8 cellular contexts compared by ENCODE assay signal in the genomic region with DNA sequence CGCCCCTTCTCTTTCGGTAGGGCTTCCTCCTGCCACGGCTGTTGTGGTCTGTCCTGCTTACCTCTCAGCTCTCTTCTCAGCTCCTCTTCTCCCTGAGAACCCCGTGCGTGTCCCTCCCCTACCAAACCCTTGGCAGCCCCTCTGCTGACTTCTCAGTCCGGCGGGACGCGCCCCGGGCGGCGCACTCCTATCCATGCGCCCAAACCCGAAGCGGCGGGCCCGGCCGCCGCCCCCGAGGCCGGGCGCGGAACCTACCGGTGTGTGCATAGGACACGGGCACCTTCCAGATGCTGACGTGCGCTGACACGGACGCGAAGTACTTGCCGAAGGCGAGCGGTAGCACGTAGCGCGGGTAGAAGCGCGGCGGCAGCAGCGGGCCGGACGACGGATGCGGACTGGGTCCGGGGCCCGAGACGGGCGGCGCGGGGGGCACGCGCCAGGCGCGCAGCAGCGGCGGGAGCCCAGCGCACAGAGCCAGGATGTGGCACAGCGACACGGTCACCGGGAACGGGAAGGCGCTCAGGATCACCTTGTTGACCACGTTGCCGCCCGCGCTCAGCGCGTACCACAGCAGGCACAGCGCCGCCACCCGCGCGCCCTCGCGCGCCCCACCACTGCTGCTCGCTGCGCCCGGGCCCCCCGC. TPM values are rescaled to one million over a fixed set of nuclear protein-coding genes. Genes with fewer than 3 reads are reported as not detected.
DNase-seq lines count a peak whose midpoint lies in the region; ATAC-seq and TF ChIP-seq lines count a peak whose summit lies in the region.

No MANE protein-coding gene starts in this region.

- DNase-seq in CD8-positive, alpha-beta T cell, result peak in 1 of 7 experiments; percentile 33
- DNase-seq in activated CD8-positive, alpha-beta memory T cell treated with anti-CD3 and anti-CD28 coated beads, Interleukin-2, amount 50 U/mL, for 4 hours, result peak; percentile 45
- DNase-seq in cardiac muscle cell (ENCODE audit: low read depth in 1 of 2, low spot score in 1 of 2), result peak in 1 of 2 donors; percentile 20
- DNase-seq in sigmoid colon, result no peak
- no peak for DNase-seq in HPDE6-E6E7 (ENCODE audit: extremely low spot score)
- DNase-seq in inferior parietal cortex (ENCODE audit: extremely low spot score), result no peak

- no peaks in the 10 kb centered on the region for H3K36me3 ChIP-seq in CD8-positive, alpha-beta T cell (ENCODE audit: insufficient read depth, low read length)
- H3K36me3 ChIP-seq in cardiac muscle cell, result peaks cover 8% of the 10 kb centered on the region
- peaks cover 3 to 35% (median 22%) of the 10 kb centered on the region in 4 donors for H3K36me3 ChIP-seq in sigmoid colon

- no peak for TF ChIP-seq CTCF in CD8-positive, alpha-beta T cell (IDR thresholded peaks at IDR 0.05)
- no peak for TF ChIP-seq CTCF in cardiac muscle cell (IDR thresholded peaks at IDR 0.05; ENCODE audit: low read depth, low read length)
- TF ChIP-seq CTCF in sigmoid colon (IDR thresholded peaks at IDR 0.05), result no peak

- peak overlapping the region; percentile 73 for H3K4me3 ChIP-seq in CD8-positive, alpha-beta T cell (ENCODE audit: low read depth, low read length)
- H3K4me3 ChIP-seq in cardiac muscle cell (peak overlapping the region; percentile 97), sigmoid colon (peak overlapping the region; percentile 60 to 97 (median 81))

- intact Hi-C loops in CD8-positive, alpha-beta T cell (cut with DNase I, micrococcal nuclease), result loop anchor here (1.0 to 2.0 kb wide), 6 partner anchors 12 to 88 kb away; a partner anchor contains a TSS
- intact Hi-C loops in sigmoid colon (cut with DNase I), result loop anchor here (1.0 to 5.0 kb wide), 4 partner anchors 29 to 90 kb away; a partner anchor contains a TSS

- peak; percentile 35 for ATAC-seq in CD8-positive, alpha-beta T cell
- ATAC-seq in GM19372 (IDR thresholded peaks at IDR 0.05; ENCODE audit: low read depth, unreplicated experiment), result peak; percentile 33
- ATAC-seq in HG03565 (IDR thresholded peaks at IDR 0.05; ENCODE audit: unreplicated experiment), result peak; percentile 22

- H3K27me3 ChIP-seq in CD8-positive, alpha-beta T cell (ENCODE audit: insufficient read depth, low read length), result no peaks in the 10 kb centered on the region
- no peaks in the 10 kb centered on the region for H3K27me3 ChIP-seq in cardiac muscle cell
- no peaks in the 10 kb centered on the region for H3K27me3 ChIP-seq in sigmoid colon

- no peak for TF ChIP-seq POLR2A in sigmoid colon (IDR thresholded peaks at IDR 0.05)

- peaks cover 51% of the 10 kb centered on the region for H3K4me1 Mint-ChIP-seq in CD8-positive, alpha-beta T cell (ENCODE audit: low read depth)

- no peak for TF ChIP-seq EP300 in sigmoid colon (IDR thresholded peaks at IDR 0.05)

- WGBS in sigmoid colon, 2 donors, result 1 to 2% methylated on average over 80 of the region's 80 CpGs

- H3K4me3 Mint-ChIP-seq in CD8-positive, alpha-beta T cell, result peak overlapping the region; percentile 81

- H3K36me3 Mint-ChIP-seq in CD8-positive, alpha-beta T cell, result peaks cover 48% of the 10 kb centered on the region

- peak overlapping the region; percentile 86 for H3K27ac Mint-ChIP-seq in CD8-positive, alpha-beta T cell

- peak overlapping the region; percentile 73 for H3K27ac ChIP-seq in CD8-positive, alpha-beta T cell (ENCODE audit: low read depth, low read length)
- peak overlapping the region; percentile 53 for H3K27ac ChIP-seq in cardiac muscle cell
- peak overlapping the region; percentile 74 to 92 (median 82) for H3K27ac ChIP-seq in sigmoid colon

- no peaks in the 10 kb centered on the region for H3K9me3 Mint-ChIP-seq in CD8-positive, alpha-beta T cell

- POLR2A ChIA-PET in CD8-positive, alpha-beta T cell (lab: Charles Lee), result interaction anchor here (1.2 to 2.8 kb wide), 4 partner anchors 13 to 22 kb away, joined by 3 to 15 read pairs (median 6); no protein-coding TSS in a partner anchor

- peaks cover 38% of the 10 kb centered on the region for H3K4me1 ChIP-seq in CD8-positive, alpha-beta T cell (ENCODE audit: insufficient read depth, low read length)
- H3K4me1 ChIP-seq in cardiac muscle cell (ENCODE audit: low read depth) (peaks cover 6% of the 10 kb centered on the region), sigmoid colon (peaks cover 0 to 44% (median 37%) of the 10 kb centered on the region in 4 donors)

- no peaks in the 10 kb centered on the region for H3K27me3 Mint-ChIP-seq in CD8-positive, alpha-beta T cell (ENCODE audit: low read depth)

- CTCF ChIA-PET in CD8-positive, alpha-beta T cell (lab: Charles Lee), result no interaction called here

- no peaks in the 10 kb centered on the region for H3K9me3 ChIP-seq in CD8-positive, alpha-beta T cell (ENCODE audit: low read length)
- H3K9me3 ChIP-seq in cardiac muscle cell (ENCODE audit: low read depth) (no peaks in the 10 kb centered on the region), sigmoid colon (no peaks in the 10 kb centered on the region)

RNA-seq across cellular contexts. Expression of a gene that starts 0.4 kb away (rescaled TPM):
- total RNA-seq in CD8-positive, alpha-beta T cell, result 10 to 100 TPM; 92.3 to 95.4 TPM
- total RNA-seq in cardiac muscle cell (22.5 and 25.3 TPM in 2 replicates), sigmoid colon (10 to 100 TPM; 20.3 to 27.4 (median 23.1) TPM)
- polyA plus RNA-seq in cardiac muscle cell (29.7 and 35.5 TPM in 2 replicates), sigmoid colon (10 to 100 TPM in 2 of 3 donors, 1 to 10 TPM in 1; 9.7 to 26.6 (median 10.8) TPM)

RNA-seq across cellular contexts. Expression of a gene that starts 29.6 kb away (rescaled TPM):
- 10 to 100 TPM; 68.7 to 68.9 TPM for total RNA-seq in CD8-positive, alpha-beta T cell
- total RNA-seq in cardiac muscle cell (11.7 and 27.2 TPM in 2 replicates), sigmoid colon (1 to 10 TPM; 5.6 to 8.6 (median 6.6) TPM)
- polyA plus RNA-seq in cardiac muscle cell (60.0 and 76.3 TPM in 2 replicates), sigmoid colon (10 to 100 TPM in 2 of 3 donors, 1 to 10 TPM in 1; 9.5 to 32.7 (median 14.4) TPM)

RNA-seq across cellular contexts. Expression of a gene that starts 56.2 kb away (rescaled TPM):
- total RNA-seq in CD8-positive, alpha-beta T cell, result 10 to 100 TPM; 65.6 to 68.0 TPM
- 14.2 and 15.1 TPM in 2 replicates for total RNA-seq in cardiac muscle cell
- 5.9 and 9.1 TPM in 2 replicates for polyA plus RNA-seq in cardiac muscle cell
- 1 to 10 TPM; 5.3 to 6.5 (median 5.9) TPM for total RNA-seq in sigmoid colon
- 1 to 10 TPM; 3.0 to 7.9 (median 4.6) TPM for polyA plus RNA-seq in sigmoid colon
